Comparison of ENCODE assay signal across 18 cellular contexts in the genomic region with DNA sequence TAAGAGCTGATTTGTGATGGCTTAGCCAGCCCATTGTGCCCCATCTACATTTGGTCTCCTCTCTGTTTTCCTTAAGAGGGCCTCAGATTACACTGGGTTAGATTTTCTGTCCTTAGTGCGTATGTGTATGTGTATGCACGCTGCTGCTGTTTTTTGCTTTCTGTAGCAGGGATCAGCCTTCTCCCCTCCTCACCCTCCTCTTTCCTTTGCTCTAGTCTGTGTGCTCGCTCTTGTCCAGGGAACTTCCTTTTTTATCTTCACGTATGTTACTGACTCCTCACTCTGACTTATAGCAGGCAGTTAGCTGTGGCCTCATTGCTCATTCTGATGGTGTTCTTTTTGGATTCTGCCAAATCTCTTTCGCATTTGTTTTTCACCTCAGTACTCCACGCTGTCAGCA. TPM values are rescaled to one million over a fixed set of nuclear protein-coding genes. Genes with fewer than 3 reads are reported as not detected.
DNase-seq lines count a peak whose midpoint lies in the region; ATAC-seq, FAIRE-seq and TF ChIP-seq lines count a peak whose summit lies in the region.
"Had no signal": no experiment of that assay in that cellular context is flagged by ENCODE, and none has a peak within 500 bp of the region (broad histone marks: within the 10 kb centered on the region; RNA-seq: fewer than 3 reads in every experiment).

No MANE protein-coding gene starts in this region.

- intact Hi-C loops in left ventricle myocardium inferior (cut with micrococcal nuclease) (no loop called here), sigmoid colon (cut with DNase I) (no loop called here)

- no peaks in the 10 kb centered on the region for H3K9me3 ChIP-seq in left ventricle myocardium inferior (replicated peaks)
- H3K9me3 ChIP-seq in sigmoid colon = no peaks in the 10 kb centered on the region
- H3K9me3 ChIP-seq: lower lobe of right lung, pancreas had no signal

- DNase-seq in stimulated activated naive CD8-positive, alpha-beta T cell treated with anti-CD3 and anti-CD28 coated beads, Interleukin-15, Interleukin-2, amounts not matched to agents 100 U/mL and 50 U/mL, for 24 hours = no peak
- DNase-seq in SKM-1 (lab: John Stamatoyannopoulos, UW; ENCODE audit: unreplicated experiment) (peak; percentile 19), left ventricle myocardium inferior (no peak), GM19239 (ENCODE audit: insufficient read length, low spot score) (no peak), retina (no peak), sigmoid colon (no peak)
- DNase-seq: activated CD8-positive, alpha-beta memory T cell treated with anti-CD3 and anti-CD28 coated beads for 24 hours; activated naive CD4-positive, alpha-beta T cell treated with anti-CD3 and anti-CD28 coated beads, Interleukin-2, amount 50 U/mL, for 16 hours; DMS79; lower lobe of right lung; pancreas; stimulated activated CD8-positive, alpha-beta memory T cell treated with anti-CD3 and anti-CD28 coated beads, Interleukin-4, amount 100 ng/mL, for 48 hours; T-helper 9 cell had no signal

- H3K27me3 Mint-ChIP-seq in stimulated activated naive CD8-positive, alpha-beta T cell treated with anti-CD3 and anti-CD28 coated beads, Interleukin-15, Interleukin-2, amounts not matched to agents 100 ng/mL and 50 ng/mL, for 24 hours = no peaks in the 10 kb centered on the region

- H3K4me3 ChIP-seq in left ventricle myocardium inferior (peak overlapping the region; percentile 30), sigmoid colon (no peak overlapping the region)
- H3K4me3 ChIP-seq: lower lobe of right lung, pancreas had no signal

- H3K9me3 Mint-ChIP-seq in stimulated activated naive CD8-positive, alpha-beta T cell treated with anti-CD3 and anti-CD28 coated beads, Interleukin-15, Interleukin-2, amounts not matched to agents 100 ng/mL and 50 ng/mL, for 24 hours = no peaks in the 10 kb centered on the region

- peaks cover 5% of the 10 kb centered on the region for H3K36me3 Mint-ChIP-seq in stimulated activated naive CD8-positive, alpha-beta T cell treated with anti-CD3 and anti-CD28 coated beads, Interleukin-15, Interleukin-2, amounts not matched to agents 100 ng/mL and 50 ng/mL, for 24 hours (ENCODE audit: low read depth)

- H3K4me1 ChIP-seq in left ventricle myocardium inferior (peaks cover 89% of the 10 kb centered on the region), sigmoid colon (peaks cover 0 to 24% (median 7%) of the 10 kb centered on the region in 4 donors)

- FAIRE-seq in GM19239 (lab: Jason Lieb, UNC) = no peak
- FAIRE-seq: pancreas, urothelium cell line had no signal

- no peak for TF ChIP-seq EP300 in sigmoid colon (IDR thresholded peaks at IDR 0.05)

- ATAC-seq in stimulated activated naive CD8-positive, alpha-beta T cell treated with anti-CD3 and anti-CD28 coated beads, Interleukin-15, Interleukin-2, amounts not matched to agents 100 U/mL and 50 U/mL, for 24 hours = no peak
- no peak for ATAC-seq in GM21737 (IDR thresholded peaks at IDR 0.05; ENCODE audit: unreplicated experiment)
- ATAC-seq: esophagus mucosa, lower lobe of right lung, pancreas had no signal

- peaks cover 84% of the 10 kb centered on the region for H3K4me1 Mint-ChIP-seq in stimulated activated naive CD8-positive, alpha-beta T cell treated with anti-CD3 and anti-CD28 coated beads, Interleukin-15, Interleukin-2, amounts not matched to agents 100 ng/mL and 50 ng/mL, for 24 hours (ENCODE audit: low read depth)

- TF ChIP-seq CTCF in left ventricle myocardium inferior (IDR thresholded peaks at IDR 0.05; ENCODE audit: borderline replicate concordance) (no peak), sigmoid colon (IDR thresholded peaks at IDR 0.05) (no peak)

- H3K36me3 ChIP-seq in left ventricle myocardium inferior = no peaks in the 10 kb centered on the region
- H3K36me3 ChIP-seq in sigmoid colon = no peaks in the 10 kb centered on the region
- H3K36me3 ChIP-seq: lower lobe of right lung, pancreas had no signal

- H3K4me3 Mint-ChIP-seq in stimulated activated naive CD8-positive, alpha-beta T cell treated with anti-CD3 and anti-CD28 coated beads, Interleukin-15, Interleukin-2, amounts not matched to agents 100 ng/mL and 50 ng/mL, for 24 hours = no peak overlapping the region

- WGBS in sigmoid colon, 2 donors = 72 to 92% methylated on average over 6 of the region's 6 CpGs

- TF ChIP-seq POLR2A in sigmoid colon (IDR thresholded peaks at IDR 0.05) = no peak

- peak overlapping the region; percentile 77 for H3K27ac ChIP-seq in left ventricle myocardium inferior (replicated peaks)
- peak overlapping the region in 1 of 4 donors; percentile 30 for H3K27ac ChIP-seq in sigmoid colon
- H3K27ac ChIP-seq: KMS-11, lower lobe of right lung, pancreas had no signal

- H3K27ac Mint-ChIP-seq in stimulated activated naive CD8-positive, alpha-beta T cell treated with anti-CD3 and anti-CD28 coated beads, Interleukin-15, Interleukin-2, amounts not matched to agents 100 ng/mL and 50 ng/mL, for 24 hours = peak overlapping the region; percentile 7

- H3K27me3 ChIP-seq in left ventricle myocardium inferior (ENCODE audit: low read depth) (no peaks in the 10 kb centered on the region), sigmoid colon (no peaks in the 10 kb centered on the region)
- H3K27me3 ChIP-seq: pancreas had no signal

RNA-seq across cellular contexts. Expression of a gene that starts 33.3 kb away (rescaled TPM):
- total RNA-seq in left ventricle myocardium inferior (98.7 TPM), sigmoid colon (10 to 100 TPM; 28.9 to 42.4 (median 30.8) TPM)
- polyA plus RNA-seq in sigmoid colon = 10 to 100 TPM in 1 of 3 donors, 1 to 10 TPM in 2; 3.0 to 30.3 (median 5.3) TPM
